8 cellular contexts compared by ENCODE assay signal in genomic region chr4:99947608-99948007, GRCh38.
DNase-seq lines count a peak whose midpoint lies in the region; ATAC-seq and TF ChIP-seq lines count a peak whose summit lies in the region.

No MANE protein-coding gene starts in this region.

- H3K36me3 Mint-ChIP-seq in activated T-cell treated with anti-CD3 and anti-CD28 coated beads, Interleukin-2, amount 50 U/mL, for 24 hours (ENCODE audit: low read depth): peaks cover 35% of the 10 kb centered on the region

- H3K9me3 Mint-ChIP-seq in activated T-cell treated with anti-CD3 and anti-CD28 coated beads, Interleukin-2, amount 50 U/mL, for 24 hours: no peaks in the 10 kb centered on the region

- no peaks in the 10 kb centered on the region for H3K27me3 ChIP-seq in OCI-LY3 (ENCODE audit: low read depth, low read length)

- peaks cover 74% of the 10 kb centered on the region for H3K79me2 ChIP-seq in OCI-LY3 (ENCODE audit: low read length)

- H3K4me3 ChIP-seq in OCI-LY3 (ENCODE audit: low read length) (peak overlapping the region; percentile 93), retinal pigment epithelial cell (ENCODE audit: low read length) (peak overlapping the region; percentile 0)

- H4K20me1 ChIP-seq in OCI-LY3 (ENCODE audit: insufficient read depth, low read length): peaks cover 17% of the 10 kb centered on the region

- no peak for ATAC-seq in HG03097 (IDR thresholded peaks at IDR 0.05; ENCODE audit: low FRiP score, unreplicated experiment)

- H3K4me3 Mint-ChIP-seq in activated T-cell treated with anti-CD3 and anti-CD28 coated beads, Interleukin-2, amount 50 U/mL, for 24 hours: no peak overlapping the region

- DNase-seq in EH (ENCODE audit: low read depth) (peak; percentile 11), erythroblast (lab: John Stamatoyannopoulos, UW) (peak; percentile 38), retinal pigment epithelial cell (ENCODE audit: low read depth) (no peak), islet precursor cell (no peak), NCI-H128 (lab: John Stamatoyannopoulos, UW; ENCODE audit: unreplicated experiment) (no peak)
- DNase-seq in activated T-cell treated with anti-CD3 and anti-CD28 coated beads, Interleukin-2, amount 50 U/mL, for 24 hours: no peak

- H3K36me3 ChIP-seq in OCI-LY3 (replicated peaks; ENCODE audit: low read depth, low read length): peaks cover 35% of the 10 kb centered on the region

- no peaks in the 10 kb centered on the region for H3K9me3 ChIP-seq in OCI-LY3 (ENCODE audit: insufficient read depth, low read length)

- no peaks in the 10 kb centered on the region for H3K27me3 Mint-ChIP-seq in activated T-cell treated with anti-CD3 and anti-CD28 coated beads, Interleukin-2, amount 50 U/mL, for 24 hours

- H2AFZ ChIP-seq in OCI-LY3 (ENCODE audit: low read depth, low read length): no peak overlapping the region

- no peak overlapping the region for H3K27ac Mint-ChIP-seq in activated T-cell treated with anti-CD3 and anti-CD28 coated beads, Interleukin-2, amount 50 U/mL, for 24 hours

- H3K27ac ChIP-seq in OCI-LY3 (ENCODE audit: low read length): peak overlapping the region; percentile 82

- H3K4me1 ChIP-seq in OCI-LY3 (ENCODE audit: low read length): peaks cover 38% of the 10 kb centered on the region

- peak overlapping the region; percentile 89 for H3K4me2 ChIP-seq in OCI-LY3 (ENCODE audit: low read length)

- no peak for TF ChIP-seq POLR2A in erythroblast (IDR thresholded peaks at IDR 0.05; ENCODE audit: low read length)

- TF ChIP-seq CTCF in OCI-LY3 (IDR thresholded peaks at IDR 0.05; ENCODE audit: low read depth, low read length) (no peak), retinal pigment epithelial cell (conservative IDR thresholded peaks at IDR 0.05; ENCODE audit: low read depth, low read length) (no peak)

- peaks cover 50% of the 10 kb centered on the region for H3K4me1 Mint-ChIP-seq in activated T-cell treated with anti-CD3 and anti-CD28 coated beads, Interleukin-2, amount 50 U/mL, for 24 hours (ENCODE audit: low read depth)

- H3K9ac ChIP-seq in OCI-LY3 (ENCODE audit: low read length): peak overlapping the region; percentile 93

Comparison
In these comparisons a context has a peak if more than half of its experiments do, and no peak if none do; other contexts are left out.
1. DNase-seq: peak in EH (single experiment) and erythroblast (2 of 2); none in retinal pigment epithelial cell (single experiment), activated T-cell treated with anti-CD3 and anti-CD28 coated beads, Interleukin-2, amount 50 U/mL, for 24 hours (single experiment), islet precursor cell (single experiment) and NCI-H128 (single experiment).